In the genomic region with DNA sequence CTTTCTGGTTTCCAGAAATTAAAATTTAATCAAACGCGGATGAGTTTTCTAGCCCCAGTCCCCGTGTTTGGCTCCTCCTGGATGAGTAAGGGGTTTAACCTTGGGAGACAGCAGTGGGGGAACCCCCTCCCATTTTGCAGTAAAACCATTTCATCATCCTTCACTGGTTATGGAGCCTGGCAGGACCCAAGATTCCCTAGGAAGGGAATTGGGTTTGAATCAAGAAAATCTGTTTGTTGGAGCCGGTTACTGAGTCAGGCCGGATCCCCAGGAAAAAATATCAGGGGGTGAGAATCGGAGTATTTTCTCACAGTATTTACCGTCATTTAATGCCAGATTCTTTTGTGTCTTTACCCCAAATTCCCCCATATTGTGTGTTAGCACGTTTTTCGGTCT, we compare ENCODE assay signal across 8 cellular contexts.
DNase-seq lines count a peak whose midpoint lies in the region; ATAC-seq and TF ChIP-seq lines count a peak whose summit lies in the region.

No MANE protein-coding gene starts in this region.

- peaks cover 54 to 57% (median 57%) of the 10 kb centered on the region in 11 experiments for H4K20me1 ChIP-seq in BLaER1 treated with 17β-estradiol and CSF1 and Interleukin-3, amounts not matched to agents 10 nM and 100 nM

- no peak for ATAC-seq in HG02610 (IDR thresholded peaks at IDR 0.05; ENCODE audit: unreplicated experiment)

- DNase-seq in nephron progenitor cell = no peak
- DNase-seq in activated effector memory CD4-positive, alpha-beta T cell treated with anti-CD3 and anti-CD28 coated beads, Interleukin-2, amount 50 U/mL, for 16 hours = no peak
- DNase-seq in pons (ENCODE audit: low spot score) = no peak
- DNase-seq in 8988T = no peak

- peaks cover 37 to 55% (median 48%) of the 10 kb centered on the region in 10 experiments for H3K4me1 ChIP-seq in BLaER1 treated with 17β-estradiol and CSF1 and Interleukin-3, amounts not matched to agents 10 nM and 100 nM

- H3K9me3 ChIP-seq in BLaER1 treated with 17β-estradiol and CSF1 and Interleukin-3, amounts not matched to agents 10 nM and 100 nM (replicated peaks in 1 of 11) = no peaks in the 10 kb centered on the region
- H3K9me3 ChIP-seq in KOPT-K1 (ENCODE audit: insufficient read depth, low read length, poor library complexity, severe bottlenecking) = no peaks in the 10 kb centered on the region

- peak overlapping the region; percentile 97 to 100 (median 99) for H3K9ac ChIP-seq in BLaER1 treated with 17β-estradiol and CSF1 and Interleukin-3, amounts not matched to agents 10 nM and 100 nM

- no peak for TF ChIP-seq CTCF in nephron progenitor cell (IDR thresholded peaks at IDR 0.05)

- H3K36me3 Mint-ChIP-seq in dendritic cell treated with granulocyte-macrophage colony-stimulating factor and Interleukin-4, amounts not matched to agents 40 ng/mL and 50 ng/mL, for 4 days (ENCODE audit: low read depth) = peaks cover 20% of the 10 kb centered on the region
- H3K36me3 Mint-ChIP-seq in nephron progenitor cell (ENCODE audit: low read depth) = peaks cover 6% of the 10 kb centered on the region

- H3K27ac ChIP-seq in BLaER1 treated with 17β-estradiol and CSF1 and Interleukin-3, amounts not matched to agents 10 nM and 100 nM = peak overlapping the region; percentile 94 to 100 (median 99)
- peak overlapping the region; percentile 89 for H3K27ac ChIP-seq in KOPT-K1 (ENCODE audit: low read depth, low read length, poor library complexity, severe bottlenecking)

- H3K4me3 Mint-ChIP-seq in dendritic cell treated with granulocyte-macrophage colony-stimulating factor and Interleukin-4, amounts not matched to agents 40 ng/mL and 50 ng/mL, for 4 days = peak overlapping the region; percentile 93
- H3K4me3 Mint-ChIP-seq in nephron progenitor cell = peak overlapping the region; percentile 96

- no peaks in the 10 kb centered on the region for H3K9me3 Mint-ChIP-seq in dendritic cell treated with granulocyte-macrophage colony-stimulating factor and Interleukin-4, amounts not matched to agents 40 ng/mL and 50 ng/mL, for 4 days
- no peaks in the 10 kb centered on the region for H3K9me3 Mint-ChIP-seq in nephron progenitor cell

- H3K36me3 ChIP-seq in BLaER1 treated with 17β-estradiol and CSF1 and Interleukin-3, amounts not matched to agents 10 nM and 100 nM = peaks cover 7 to 43% (median 30%) of the 10 kb centered on the region in 11 experiments; a peak in 20 of 22 replicates
- H3K36me3 ChIP-seq in KOPT-K1 (ENCODE audit: insufficient read depth, low read length) = peaks cover 40% of the 10 kb centered on the region

- no peaks in the 10 kb centered on the region for H3K27me3 Mint-ChIP-seq in dendritic cell treated with granulocyte-macrophage colony-stimulating factor and Interleukin-4, amounts not matched to agents 40 ng/mL and 50 ng/mL, for 4 days
- peaks cover 18% of the 10 kb centered on the region for H3K27me3 Mint-ChIP-seq in nephron progenitor cell (ENCODE audit: low read depth, poor library complexity)

- intact Hi-C loops in dendritic cell treated with granulocyte-macrophage colony-stimulating factor and Interleukin-4, amounts not matched to agents 40 ng/mL and 50 ng/mL, for 4 days (cut with micrococcal nuclease) = loop anchor here (5.0 kb wide), 2 partner anchors 81 to 674 kb away; a partner anchor contains a TSS

- peak overlapping the region; percentile 89 to 100 (median 98) for H3K4me3 ChIP-seq in BLaER1 treated with 17β-estradiol and CSF1 and Interleukin-3, amounts not matched to agents 10 nM and 100 nM

- H3K4me2 ChIP-seq in BLaER1 treated with 17β-estradiol and CSF1 and Interleukin-3, amounts not matched to agents 10 nM and 100 nM = peak overlapping the region; percentile 83 to 99 (median 93)

- H3K27me3 ChIP-seq in BLaER1 treated with 17β-estradiol and CSF1 and Interleukin-3, amounts not matched to agents 10 nM and 100 nM = no peaks in the 10 kb centered on the region

- peak overlapping the region; percentile 91 for H3K27ac Mint-ChIP-seq in dendritic cell treated with granulocyte-macrophage colony-stimulating factor and Interleukin-4, amounts not matched to agents 40 ng/mL and 50 ng/mL, for 4 days
- H3K27ac Mint-ChIP-seq in nephron progenitor cell = peak overlapping the region; percentile 44

- peaks cover 48% of the 10 kb centered on the region for H3K4me1 Mint-ChIP-seq in dendritic cell treated with granulocyte-macrophage colony-stimulating factor and Interleukin-4, amounts not matched to agents 40 ng/mL and 50 ng/mL, for 4 days (ENCODE audit: low read depth)
- H3K4me1 Mint-ChIP-seq in nephron progenitor cell = peaks cover 47% of the 10 kb centered on the region
